In genomic region chr18:9193031-9193430, GRCh38 we compare ENCODE assay signal across 17 cellular contexts. TPM values are rescaled to one million over a fixed set of nuclear protein-coding genes. Genes with fewer than 3 reads are reported as not detected.
A peak's percentile ranks its signal among the peaks of the same experiment; 100 is the strongest.
DNase-seq lines count a peak whose midpoint lies in the region; ATAC-seq and TF ChIP-seq lines count a peak whose summit lies in the region.
"Had no signal": no experiment of that assay in that cellular context is flagged by ENCODE, and none has a peak within 500 bp of the region (broad histone marks: within the 10 kb centered on the region; RNA-seq: fewer than 3 reads in every experiment).

No MANE protein-coding gene starts in this region.

- no peak overlapping the region for H3K4ac ChIP-seq in trophoblast cell (ENCODE audit: low read depth, low read length)

- no peak overlapping the region for H3K14ac ChIP-seq in trophoblast cell (ENCODE audit: low read length)

- H3K18ac ChIP-seq in trophoblast cell (ENCODE audit: low read length): no peak overlapping the region

- POLR2A ChIA-PET in CD4-positive, alpha-beta T cell (lab: Charles Lee): interaction anchor here (0.8 kb wide), 1 partner anchor 75 kb away, joined by 6 read pairs; no protein-coding TSS in a partner anchor

- no peak overlapping the region for H4K12ac ChIP-seq in trophoblast cell (ENCODE audit: low read depth, low read length)

- CTCF ChIA-PET in CD4-positive, alpha-beta T cell (lab: Charles Lee): no interaction called here

- no CpG with 5 or more reads among the region's 2 CpGs for WGBS in trophoblast cell (ENCODE audit: extremely low coverage, insufficient coverage, insufficient read length)

- H3K4me2 ChIP-seq in trophoblast cell (ENCODE audit: low read length): no peak overlapping the region
- H3K4me2 ChIP-seq: A549 had no signal

- peak overlapping the region; percentile 5 for H3K27ac Mint-ChIP-seq in CD4-positive, alpha-beta T cell
- H3K27ac Mint-ChIP-seq in T-helper 17 cell: peak overlapping the region; percentile 83
- H3K27ac Mint-ChIP-seq in dendritic cell treated with granulocyte-macrophage colony-stimulating factor and Interleukin-4, amounts not matched to agents 40 ng/mL and 50 ng/mL, for 4 days: peak overlapping the region; percentile 55
- H3K27ac Mint-ChIP-seq: CD8-positive, alpha-beta T cell had no signal

- no peaks in the 10 kb centered on the region for H3K4me1 ChIP-seq in trophoblast cell (ENCODE audit: control insufficient read depth in 1 of 2, insufficient read depth in 2 of 2, low read length in 2 of 2)
- H3K4me1 ChIP-seq: A549, BE2C had no signal

- no peak for TF ChIP-seq CTCF in CD4-positive, alpha-beta T cell (IDR thresholded peaks at IDR 0.05)

- no peak overlapping the region for H2AK5ac ChIP-seq in trophoblast cell (ENCODE audit: low read length)

- ATAC-seq in CD4-positive, alpha-beta T cell (ENCODE audit: poor library complexity): no peak
- ATAC-seq in T-helper 17 cell (no peak), GM18861 (IDR thresholded peaks at IDR 0.05; ENCODE audit: unreplicated experiment) (no peak)
- ATAC-seq: A549; CD8-positive, alpha-beta T cell; HCT116 had no signal

- H4K8ac ChIP-seq in trophoblast cell (ENCODE audit: low read depth, low read length): no peak overlapping the region

- H3K4me3 ChIP-seq in trophoblast cell (ENCODE audit: low read depth, low read length): no peak overlapping the region
- H3K4me3 ChIP-seq: A549 had no signal

- no peak overlapping the region for H2BK120ac ChIP-seq in trophoblast cell (ENCODE audit: insufficient read depth, low read length, poor library complexity)

- H3K4me3 Mint-ChIP-seq in CD4-positive, alpha-beta T cell: no peak overlapping the region
- H3K4me3 Mint-ChIP-seq in T-helper 17 cell: peak overlapping the region; percentile 70
- H3K4me3 Mint-ChIP-seq in dendritic cell treated with granulocyte-macrophage colony-stimulating factor and Interleukin-4, amounts not matched to agents 40 ng/mL and 50 ng/mL, for 4 days: no peak overlapping the region
- H3K4me3 Mint-ChIP-seq: CD8-positive, alpha-beta T cell had no signal

- peaks cover 93% of the 10 kb centered on the region for H3K36me3 Mint-ChIP-seq in CD4-positive, alpha-beta T cell (ENCODE audit: low read depth)
- H3K36me3 Mint-ChIP-seq in T-helper 17 cell (ENCODE audit: low read depth): peaks cover 9% of the 10 kb centered on the region
- H3K36me3 Mint-ChIP-seq in dendritic cell treated with granulocyte-macrophage colony-stimulating factor and Interleukin-4, amounts not matched to agents 40 ng/mL and 50 ng/mL, for 4 days (ENCODE audit: low read depth): peaks cover 97% of the 10 kb centered on the region

- H3K36me3 ChIP-seq in trophoblast cell (ENCODE audit: control insufficient read depth in 1 of 2, insufficient read depth in 2 of 2, low read length in 2 of 2): peaks cover 2 to 3% of the 10 kb centered on the region in 2 experiments
- H3K36me3 ChIP-seq: BE2C had no signal

- no peak overlapping the region for H3K23ac ChIP-seq in trophoblast cell (ENCODE audit: low read length)

- H3K27me3 ChIP-seq in CD4-positive, alpha-beta T cell (ENCODE audit: control insufficient read depth, insufficient read depth, low read length): no peaks in the 10 kb centered on the region
- no peaks in the 10 kb centered on the region for H3K27me3 ChIP-seq in trophoblast cell (ENCODE audit: insufficient read depth, low read length)
- H3K27me3 ChIP-seq: BE2C had no signal

- no peak for DNase-seq in CD4-positive, alpha-beta T cell
- DNase-seq in T-helper 17 cell (no peak), trophoblast cell (no peak), NCI-H187 treated with DMSO at 0.1 percent for 48 hours (lab: John Stamatoyannopoulos, UW) (no peak), NCI-H82 (lab: John Stamatoyannopoulos, UW) (no peak), SKM-1 (lab: John Stamatoyannopoulos, UW; ENCODE audit: unreplicated experiment) (no peak)
- DNase-seq: BE2C; CD8-positive, alpha-beta T cell; COR-L47; DMS153; DMS79 treated with DMSO at 0.1 percent for 48 hours; EL had no signal

- H3K9me3 ChIP-seq in CD4-positive, alpha-beta T cell (ENCODE audit: control insufficient read depth, low read length): no peaks in the 10 kb centered on the region
- H3K9me3 ChIP-seq in T-helper 17 cell (ENCODE audit: control insufficient read depth, low read length, poor library complexity, severe bottlenecking) (no peaks in the 10 kb centered on the region), trophoblast cell (ENCODE audit: insufficient read depth, low read depth, low read length) (no peaks in the 10 kb centered on the region)
- H3K9me3 ChIP-seq: A549, BE2C had no signal

- intact Hi-C loops in CD4-positive, alpha-beta T cell (cut with DNase I, micrococcal nuclease): no loop called here
- intact Hi-C loops in dendritic cell treated with granulocyte-macrophage colony-stimulating factor and Interleukin-4, amounts not matched to agents 40 ng/mL and 50 ng/mL, for 4 days (cut with micrococcal nuclease): no loop called here

- H3K27me3 Mint-ChIP-seq in CD4-positive, alpha-beta T cell: no peaks in the 10 kb centered on the region
- no peaks in the 10 kb centered on the region for H3K27me3 Mint-ChIP-seq in T-helper 17 cell
- no peaks in the 10 kb centered on the region for H3K27me3 Mint-ChIP-seq in dendritic cell treated with granulocyte-macrophage colony-stimulating factor and Interleukin-4, amounts not matched to agents 40 ng/mL and 50 ng/mL, for 4 days

- H3K9me3 Mint-ChIP-seq in CD4-positive, alpha-beta T cell: no peaks in the 10 kb centered on the region
- H3K9me3 Mint-ChIP-seq in dendritic cell treated with granulocyte-macrophage colony-stimulating factor and Interleukin-4, amounts not matched to agents 40 ng/mL and 50 ng/mL, for 4 days: no peaks in the 10 kb centered on the region
- H3K9me3 Mint-ChIP-seq: CD8-positive, alpha-beta T cell had no signal

- H2BK5ac ChIP-seq in trophoblast cell (ENCODE audit: low read depth, low read length, poor library complexity): peak overlapping the region; percentile 13

- H2AFZ ChIP-seq in trophoblast cell (ENCODE audit: insufficient read depth, low read length, poor library complexity): no peak overlapping the region

- H3K79me1 ChIP-seq in trophoblast cell (ENCODE audit: low read length): no peaks in the 10 kb centered on the region

- no peak overlapping the region for H3K9ac ChIP-seq in trophoblast cell (ENCODE audit: low read length)

- no peaks in the 10 kb centered on the region for H3K79me2 ChIP-seq in trophoblast cell (ENCODE audit: control insufficient read depth, insufficient read depth, low read length, poor library complexity)

- H4K91ac ChIP-seq in trophoblast cell (ENCODE audit: low read depth, low read length): no peak overlapping the region

- H3K4me1 Mint-ChIP-seq in CD4-positive, alpha-beta T cell (ENCODE audit: low read depth): peaks cover 34% of the 10 kb centered on the region
- H3K4me1 Mint-ChIP-seq in T-helper 17 cell: peaks cover 29% of the 10 kb centered on the region
- H3K4me1 Mint-ChIP-seq in dendritic cell treated with granulocyte-macrophage colony-stimulating factor and Interleukin-4, amounts not matched to agents 40 ng/mL and 50 ng/mL, for 4 days (ENCODE audit: low read depth): peaks cover 5% of the 10 kb centered on the region

- H2BK12ac ChIP-seq in trophoblast cell (ENCODE audit: low read length): no peak overlapping the region

- no peak overlapping the region for H3K27ac ChIP-seq in CD4-positive, alpha-beta T cell (ENCODE audit: low read depth, low read length)
- no peak overlapping the region for H3K27ac ChIP-seq in trophoblast cell (ENCODE audit: low read depth, low read length)
- H3K27ac ChIP-seq: A549, C4-2B had no signal

RNA-seq across cellular contexts. Expression of gene ANKRD12, which starts 56.5 kb away (rescaled TPM):
- total RNA-seq in CD4-positive, alpha-beta T cell: 100 to 1,000 TPM; 160 to 164 TPM
- 100 to 1,000 TPM; 191 to 257 TPM for total RNA-seq in T-helper 17 cell
- polyA plus RNA-seq in trophoblast cell (2013): 27.7 and 28.0 TPM in 2 replicates

Comparison
In these comparisons a context has a peak if more than half of its experiments do, and no peak if none do; other contexts are left out.
1. H3K27ac Mint-ChIP-seq: peak in every context shown above with its lines; median percentile 83 in T-helper 17 cell; 55 in dendritic cell treated with granulocyte-macrophage colony-stimulating factor and Interleukin-4, amounts not matched to agents 40 ng/mL and 50 ng/mL, for 4 days; 5 in CD4-positive, alpha-beta T cell.